In the genomic region with DNA sequence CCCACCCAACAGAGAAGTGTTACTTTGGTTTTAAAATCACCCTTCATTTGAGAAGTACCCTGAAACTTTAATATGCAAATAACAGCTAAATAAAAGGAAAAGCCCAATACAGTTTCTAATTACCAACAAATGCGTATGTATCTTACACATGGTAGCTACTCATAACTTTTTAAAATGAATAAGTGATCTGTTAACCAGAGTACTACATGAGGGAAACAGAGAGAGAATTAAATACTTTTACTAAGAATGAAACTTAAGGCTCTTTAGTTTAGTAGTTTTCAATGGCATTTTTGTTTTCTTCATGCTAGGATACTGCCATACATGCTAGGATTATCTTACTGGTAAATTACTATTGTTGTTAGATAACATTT, we compare ENCODE assay signal across 10 cellular contexts. TPM values are rescaled to one million over a fixed set of nuclear protein-coding genes. Genes with fewer than 3 reads are reported as not detected.
DNase-seq lines count a peak whose midpoint lies in the region; ATAC-seq and TF ChIP-seq lines count a peak whose summit lies in the region.
"Had no signal": no experiment of that assay in that cellular context is flagged by ENCODE, and none has a peak within 500 bp of the region (broad histone marks: within the 10 kb centered on the region; RNA-seq: fewer than 3 reads in every experiment).

No MANE protein-coding gene starts in this region.

- H3K36me3 Mint-ChIP-seq in natural killer cell treated with Interleukin-12 subunit alpha and Interleukin-12 subunit beta and Interleukin-15 and Interleukin-18, amount 100 ng/mL, for 72 hours, result no peaks in the 10 kb centered on the region
- no peaks in the 10 kb centered on the region for H3K36me3 Mint-ChIP-seq in natural killer cell

- H3K4me3 Mint-ChIP-seq in natural killer cell treated with Interleukin-12 subunit alpha and Interleukin-12 subunit beta and Interleukin-15 and Interleukin-18, amount 100 ng/mL, for 72 hours, result peak overlapping the region; percentile 77
- H3K4me3 Mint-ChIP-seq in natural killer cell, result no peak overlapping the region

- no peaks in the 10 kb centered on the region for H3K27me3 ChIP-seq in esophagus (ENCODE audit: control insufficient read depth in 1 of 2, insufficient read depth in 2 of 2, low read length in 2 of 2)

- H3K9me3 ChIP-seq in KOPT-K1 (ENCODE audit: insufficient read depth, low read length, poor library complexity, severe bottlenecking), result no peaks in the 10 kb centered on the region
- H3K9me3 ChIP-seq in esophagus (ENCODE audit: control insufficient read depth in 2 of 2, insufficient read depth in 1 of 2, low read depth in 1 of 2, low read length in 1 of 2), result no peaks in the 10 kb centered on the region

- peak overlapping the region; percentile 80 to 93 for H3K27ac Mint-ChIP-seq in natural killer cell treated with Interleukin-12 subunit alpha and Interleukin-12 subunit beta and Interleukin-15 and Interleukin-18, amount 100 ng/mL, for 72 hours
- H3K27ac Mint-ChIP-seq in natural killer cell, result peak overlapping the region in 1 of 2 donors; percentile 88

- peaks cover 46 to 56% of the 10 kb centered on the region in 2 donors for H3K4me1 Mint-ChIP-seq in natural killer cell treated with Interleukin-12 subunit alpha and Interleukin-12 subunit beta and Interleukin-15 and Interleukin-18, amount 100 ng/mL, for 72 hours (ENCODE audit: low read depth in 2 of 2)
- H3K4me1 Mint-ChIP-seq in natural killer cell, result peaks cover 26 to 27% of the 10 kb centered on the region in 2 donors

- no peak for DNase-seq in natural killer cell treated with Interleukin-12 subunit alpha and Interleukin-12 subunit beta and Interleukin-15 and Interleukin-18, amount 100 ng/mL, for 72 hours (ENCODE audit: low spot score)
- no peak for DNase-seq in natural killer cell
- no peak for DNase-seq in cerebellar nuclear complex (lab: John Stamatoyannopoulos, UW)
- no peak for DNase-seq in stimulated activated CD4-positive, alpha-beta T cell treated with anti-CD3 and anti-CD28 coated beads, Interleukin-4, amount 100 ng/mL, for 1 hour
- DNase-seq in LoVo (ENCODE audit: low spot score), result no peak

- no peaks in the 10 kb centered on the region for H3K9me3 Mint-ChIP-seq in natural killer cell treated with Interleukin-12 subunit alpha and Interleukin-12 subunit beta and Interleukin-15 and Interleukin-18, amount 100 ng/mL, for 72 hours
- no peaks in the 10 kb centered on the region for H3K9me3 Mint-ChIP-seq in natural killer cell
- H3K9me3 Mint-ChIP-seq: stimulated activated naive CD8-positive, alpha-beta T cell treated with anti-CD3 and anti-CD28 coated beads, Interleukin-15, Interleukin-2, amounts not matched to agents 100 ng/mL and 50 ng/mL, for 24 hours had no signal

- peaks cover 0 to 2% of the 10 kb centered on the region in 2 donors for H3K4me1 ChIP-seq in esophagus (ENCODE audit: control insufficient read depth in 2 of 2, insufficient read depth in 2 of 2, low read length in 1 of 2)

- intact Hi-C loops in natural killer cell (cut with micrococcal nuclease), result no loop called here

- ATAC-seq in natural killer cell treated with Interleukin-12 subunit alpha and Interleukin-12 subunit beta and Interleukin-15 and Interleukin-18, amount 100 ng/mL, for 72 hours, result peak; percentile 24 to 60
- ATAC-seq in natural killer cell (no peak), HG02642 (IDR thresholded peaks at IDR 0.05; ENCODE audit: poor library complexity, unreplicated experiment) (no peak)

- peaks cover 0 to 3% of the 10 kb centered on the region in 2 donors for H3K27me3 Mint-ChIP-seq in natural killer cell treated with Interleukin-12 subunit alpha and Interleukin-12 subunit beta and Interleukin-15 and Interleukin-18, amount 100 ng/mL, for 72 hours
- peaks cover 0 to 6% of the 10 kb centered on the region in 2 donors for H3K27me3 Mint-ChIP-seq in natural killer cell (ENCODE audit: low read depth in 2 of 2)
- H3K27me3 Mint-ChIP-seq: stimulated activated naive CD8-positive, alpha-beta T cell treated with anti-CD3 and anti-CD28 coated beads, Interleukin-15, Interleukin-2, amounts not matched to agents 100 ng/mL and 50 ng/mL, for 24 hours had no signal

- H3K27ac ChIP-seq in KOPT-K1 (ENCODE audit: low read depth, low read length, poor library complexity, severe bottlenecking) (peak overlapping the region; percentile 65), esophagus (ENCODE audit: low read depth in 2 of 2, low read length in 1 of 2) (peak overlapping the region; percentile 71 to 72)
- H3K27ac ChIP-seq: HL-60 had no signal

- no peaks in the 10 kb centered on the region for H3K36me3 ChIP-seq in KOPT-K1 (ENCODE audit: insufficient read depth, low read length)
- H3K36me3 ChIP-seq in esophagus (ENCODE audit: control insufficient read depth in 2 of 2, insufficient read depth in 2 of 2, low read length in 1 of 2), result no peaks in the 10 kb centered on the region

- WGBS in esophagus, 2 donors, result 86 to 93% methylated on average over 1 of the region's 1 CpG

- no peak overlapping the region for H3K4me3 ChIP-seq in esophagus (ENCODE audit: low read depth in 1 of 2, low read length in 2 of 2)

- TF ChIP-seq CTCF in natural killer cell (IDR thresholded peaks at IDR 0.05), result no peak

RNA-seq across cellular contexts. Expression of gene NABP1, which starts 39.1 kb away (rescaled TPM):
- total RNA-seq in natural killer cell treated with Interleukin-12 subunit alpha and Interleukin-12 subunit beta and Interleukin-15 and Interleukin-18, amount 100 ng/mL, for 72 hours, result 100 to 1,000 TPM; 125 to 138 TPM
- total RNA-seq in natural killer cell, result 10 to 100 TPM; 44.5 to 52.2 (median 45.7) TPM
- polyA plus RNA-seq in esophagus, result 10 to 100 TPM; 26.8 to 62.5 TPM

Comparison
In these comparisons a context has a peak if more than half of its experiments do, and no peak if none do; other contexts are left out.
1. ATAC-seq: peak in natural killer cell treated with Interleukin-12 subunit alpha and Interleukin-12 subunit beta and Interleukin-15 and Interleukin-18, amount 100 ng/mL, for 72 hours (2 of 2); none in natural killer cell (0 of 3) and HG02642 (single experiment).